Comparison of ENCODE assay signal across 26 cellular contexts in genomic region chr11:9205596-9205995, GRCh38.
"Had no signal": no experiment of that assay in that cellular context is flagged by ENCODE, and none has a peak within 500 bp of the region (broad histone marks: within the 10 kb centered on the region; RNA-seq: fewer than 3 reads in every experiment).

No MANE protein-coding gene starts in this region.

- H3K27ac Mint-ChIP-seq: activated CD4-positive, alpha-beta T cell treated with anti-CD3 and anti-CD28 coated beads for 36 hours; activated naive CD4-positive, alpha-beta T cell treated with anti-CD3 and anti-CD28 coated beads, Interleukin-2, amount 10 ng/mL, durations not matched to agents 7 days and 5 days; activated naive CD8-positive, alpha-beta T cell treated with anti-CD3 and anti-CD28 coated beads, Interleukin-2, amount 10 ng/mL, durations not matched to agents 7 days and 5 days; natural killer cell treated with Interleukin-12 subunit alpha and Interleukin-12 subunit beta and Interleukin-15 and Interleukin-18, amount 100 ng/mL, for 72 hours; stimulated activated effector memory CD8-positive, alpha-beta T cell treated with anti-CD3 and anti-CD28 coated beads, Interleukin-12 subunit alpha, Interleukin-12 subunit beta, amount 100 ng/mL, for 72 hours; stimulated activated naive CD8-positive, alpha-beta T cell treated with anti-CD3 and anti-CD28 coated beads, Interleukin-15, amount 100 ng/mL, for 72 hours; T-helper 2 cell treated with Interferon-gamma antibody and Interleukin-4, amounts not matched to agents 5 μg/mL and 100 μg/mL, for 36 hours had no signal

- H3K4me3 Mint-ChIP-seq: activated CD4-positive, alpha-beta T cell treated with anti-CD3 and anti-CD28 coated beads for 36 hours; activated naive CD4-positive, alpha-beta T cell treated with anti-CD3 and anti-CD28 coated beads, Interleukin-2, amount 10 ng/mL, durations not matched to agents 7 days and 5 days; activated naive CD8-positive, alpha-beta T cell treated with anti-CD3 and anti-CD28 coated beads, Interleukin-2, amount 10 ng/mL, durations not matched to agents 7 days and 5 days; central memory CD8-positive, alpha-beta T cell; natural killer cell treated with Interleukin-12 subunit alpha and Interleukin-12 subunit beta and Interleukin-15 and Interleukin-18, amount 100 ng/mL, for 72 hours; stimulated activated effector memory CD8-positive, alpha-beta T cell treated with anti-CD3 and anti-CD28 coated beads, Interleukin-12 subunit alpha, Interleukin-12 subunit beta, amount 100 ng/mL, for 72 hours; stimulated activated naive CD8-positive, alpha-beta T cell treated with anti-CD3 and anti-CD28 coated beads, Interleukin-15, amount 100 ng/mL, for 72 hours; T-helper 2 cell treated with Interferon-gamma antibody and Interleukin-4, amounts not matched to agents 5 μg/mL and 100 μg/mL, for 36 hours had no signal

- H3K27me3 Mint-ChIP-seq: activated CD4-positive, alpha-beta T cell treated with anti-CD3 and anti-CD28 coated beads for 36 hours; activated naive CD4-positive, alpha-beta T cell treated with anti-CD3 and anti-CD28 coated beads, Interleukin-2, amount 10 ng/mL, durations not matched to agents 7 days and 5 days; activated naive CD8-positive, alpha-beta T cell treated with anti-CD3 and anti-CD28 coated beads, Interleukin-2, amount 10 ng/mL, durations not matched to agents 7 days and 5 days; central memory CD8-positive, alpha-beta T cell; natural killer cell treated with Interleukin-12 subunit alpha and Interleukin-12 subunit beta and Interleukin-15 and Interleukin-18, amount 100 ng/mL, for 72 hours; stimulated activated naive CD8-positive, alpha-beta T cell treated with anti-CD3 and anti-CD28 coated beads, Interleukin-15, amount 100 ng/mL, for 72 hours had no signal

- H3K9me3 Mint-ChIP-seq: activated naive CD4-positive, alpha-beta T cell treated with anti-CD3 and anti-CD28 coated beads, Interleukin-2, amount 10 ng/mL, durations not matched to agents 7 days and 5 days; activated naive CD8-positive, alpha-beta T cell treated with anti-CD3 and anti-CD28 coated beads, Interleukin-2, amount 10 ng/mL, durations not matched to agents 7 days and 5 days; central memory CD8-positive, alpha-beta T cell; natural killer cell treated with Interleukin-12 subunit alpha and Interleukin-12 subunit beta and Interleukin-15 and Interleukin-18, amount 100 ng/mL, for 72 hours; stimulated activated effector memory CD8-positive, alpha-beta T cell treated with anti-CD3 and anti-CD28 coated beads, Interleukin-12 subunit alpha, Interleukin-12 subunit beta, amount 100 ng/mL, for 72 hours; stimulated activated naive CD8-positive, alpha-beta T cell treated with anti-CD3 and anti-CD28 coated beads, Interleukin-15, amount 100 ng/mL, for 72 hours; T-helper 2 cell treated with Interferon-gamma antibody and Interleukin-4, amounts not matched to agents 5 μg/mL and 100 μg/mL, for 36 hours had no signal

- DNase-seq: activated CD4-positive, alpha-beta T cell treated with anti-CD3 and anti-CD28 coated beads for 36 hours; activated CD4-positive, alpha-beta T cell treated with anti-CD3 and anti-CD28 coated beads, Interleukin-2, amount 50 U/mL, for 4 hours; activated CD4-positive, CD25-positive, alpha-beta regulatory T cell; activated effector memory CD4-positive, alpha-beta T cell treated with anti-CD3 and anti-CD28 coated beads, Interleukin-2, amount 50 U/mL, for 16 hours; activated naive CD4-positive, alpha-beta T cell treated with anti-CD3 and anti-CD28 coated beads, Interleukin-2, amount 10 ng/mL, durations not matched to agents 7 days and 5 days; activated naive CD8-positive, alpha-beta T cell treated with anti-CD3 and anti-CD28 coated beads, Interleukin-2, amount 10 ng/mL, durations not matched to agents 7 days and 5 days; activated T-cell treated with anti-CD3 and anti-CD28 coated beads for 4 hours; dermis blood vessel endothelial cell; effector CD8-positive, alpha-beta T cell; gastrocnemius medialis; hippocampal formation; mucosa of descending colon; right lobe of liver; stimulated activated CD4-positive, alpha-beta T cell treated with anti-CD3 and anti-CD28 coated beads, Interleukin-4, amount 100 ng/mL, for 24 hours; stimulated activated naive CD8-positive, alpha-beta T cell treated with anti-CD3 and anti-CD28 coated beads, Interleukin-15, amount 100 ng/mL, for 72 hours; substantia nigra; T-helper 1 cell; tibial artery; upper lobe of right lung had no signal

- FAIRE-seq: endometrium, keratinocyte had no signal

- ATAC-seq: activated CD4-positive, alpha-beta T cell treated with anti-CD3 and anti-CD28 coated beads for 36 hours; gastrocnemius medialis; left lobe of liver; mucosa of descending colon; natural killer cell treated with Interleukin-12 subunit alpha and Interleukin-12 subunit beta and Interleukin-15 and Interleukin-18, amount 100 ng/mL, for 72 hours; right lobe of liver; stimulated activated effector memory CD8-positive, alpha-beta T cell treated with anti-CD3 and anti-CD28 coated beads, Interleukin-12 subunit alpha, Interleukin-12 subunit beta, amount 100 ng/mL, for 72 hours; stimulated activated naive CD8-positive, alpha-beta T cell treated with anti-CD3 and anti-CD28 coated beads, Interleukin-15, amount 100 ng/mL, for 72 hours; upper lobe of right lung had no signal

- H3K36me3 Mint-ChIP-seq: stimulated activated effector memory CD8-positive, alpha-beta T cell treated with anti-CD3 and anti-CD28 coated beads, Interleukin-12 subunit alpha, Interleukin-12 subunit beta, amount 100 ng/mL, for 72 hours had no signal
